Comparison of ENCODE assay signal across 8 cellular contexts in the genomic region with DNA sequence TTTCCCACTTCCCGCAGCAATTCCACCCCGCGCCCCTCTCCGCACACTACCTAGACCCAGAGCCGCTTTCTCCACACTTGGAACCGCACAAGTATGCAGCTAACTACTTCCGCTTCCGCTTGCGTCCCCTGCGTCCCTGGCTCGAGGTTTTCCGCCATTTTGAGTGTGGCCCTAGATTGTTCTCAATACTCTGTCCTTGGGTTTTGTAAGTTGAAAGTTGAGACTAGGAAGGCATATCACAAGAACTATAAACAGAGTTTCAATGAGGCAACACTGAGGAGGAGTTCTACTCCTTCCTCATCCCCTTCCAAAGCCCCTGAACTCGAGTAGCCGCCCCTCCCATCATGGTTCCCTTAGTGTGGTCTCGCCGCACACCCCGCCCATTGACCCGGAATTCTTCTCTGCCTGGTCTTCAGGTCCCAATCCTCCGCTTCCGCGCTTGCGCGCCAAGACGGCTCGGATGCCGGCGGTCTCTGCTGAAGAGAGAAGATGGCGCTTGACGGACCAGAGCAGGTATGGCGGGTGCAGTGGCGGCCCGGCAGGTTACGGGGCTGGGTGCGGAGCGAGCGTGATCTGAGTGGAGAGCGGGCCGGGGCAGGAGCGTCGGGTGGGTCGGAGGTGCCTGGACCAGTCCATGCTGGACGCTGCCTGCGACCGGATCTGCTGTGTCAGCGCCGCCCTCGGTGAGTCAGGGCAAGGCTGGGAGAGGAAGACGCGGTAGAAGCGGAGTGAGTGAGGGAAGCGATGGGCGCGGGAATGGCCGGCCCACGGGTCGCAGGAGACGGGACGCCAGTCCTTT. TPM values are rescaled to one million over a fixed set of nuclear protein-coding genes. Genes with fewer than 3 reads are reported as not detected.
DNase-seq lines count a peak whose midpoint lies in the region; ATAC-seq and TF ChIP-seq lines count a peak whose summit lies in the region.

A gene with protein sequence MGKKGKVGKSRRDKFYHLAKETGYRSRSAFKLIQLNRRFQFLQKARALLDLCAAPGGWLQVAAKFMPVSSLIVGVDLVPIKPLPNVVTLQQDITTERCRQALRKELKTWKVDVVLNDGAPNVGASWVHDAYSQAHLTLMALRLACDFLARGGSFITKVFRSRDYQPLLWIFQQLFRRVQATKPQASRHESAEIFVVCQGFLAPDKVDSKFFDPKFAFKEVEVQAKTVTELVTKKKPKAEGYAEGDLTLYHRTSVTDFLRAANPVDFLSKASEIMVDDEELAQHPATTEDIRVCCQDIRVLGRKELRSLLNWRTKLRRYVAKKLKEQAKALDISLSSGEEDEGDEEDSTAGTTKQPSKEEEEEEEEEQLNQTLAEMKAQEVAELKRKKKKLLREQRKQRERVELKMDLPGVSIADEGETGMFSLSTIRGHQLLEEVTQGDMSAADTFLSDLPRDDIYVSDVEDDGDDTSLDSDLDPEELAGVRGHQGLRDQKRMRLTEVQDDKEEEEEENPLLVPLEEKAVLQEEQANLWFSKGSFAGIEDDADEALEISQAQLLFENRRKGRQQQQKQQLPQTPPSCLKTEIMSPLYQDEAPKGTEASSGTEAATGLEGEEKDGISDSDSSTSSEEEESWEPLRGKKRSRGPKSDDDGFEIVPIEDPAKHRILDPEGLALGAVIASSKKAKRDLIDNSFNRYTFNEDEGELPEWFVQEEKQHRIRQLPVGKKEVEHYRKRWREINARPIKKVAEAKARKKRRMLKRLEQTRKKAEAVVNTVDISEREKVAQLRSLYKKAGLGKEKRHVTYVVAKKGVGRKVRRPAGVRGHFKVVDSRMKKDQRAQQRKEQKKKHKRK (minus strand): TSS at position 662 of the 799 bp plus-strand sequence. CDS start 761 bp downstream, outside the sequence.
A gene (plus strand): TSS at position 430 of the 799 bp plus-strand sequence. CDS start 60 bp downstream, at position 490.

- 1 to 2% methylated on average over 56 to 58 of the region's 58 CpGs for WGBS in GM23248 (ENCODE audit: low coverage in 1 of 2, low lambda C conversion rate in 2 of 2, missing lambda C conversion rate in 2 of 2), 2 experiments

- no peaks in the 10 kb centered on the region for H3K27me3 Mint-ChIP-seq in activated T-helper 1 cell treated with anti-CD3 and anti-CD28 coated beads, Interleukin-12 subunit alpha, Interleukin-12 subunit beta, Interleukin-2, Interleukin-4 antibody, amounts not matched to agents 30 ng/mL and 10 ng/mL and 1 ng/mL, durations not matched to agents 14 hours and 24 hours and 36 hours (ENCODE audit: insufficient read depth)
- no peaks in the 10 kb centered on the region for H3K27me3 Mint-ChIP-seq in naive thymus-derived CD4-positive, alpha-beta T cell
- no peaks in the 10 kb centered on the region for H3K27me3 Mint-ChIP-seq in stimulated activated naive B cell treated with anti-CD40 and anti-IgM and Interleukin-4, amounts not matched to agents 10 μg/mL and 1 μg/mL and 100 μg/mL, for 72 hours

- H3K9me2 ChIP-seq in GM23248 (ENCODE audit: insufficient read depth), result no peaks in the 10 kb centered on the region

- H3K27me3 ChIP-seq in GM23248 (replicated peaks; ENCODE audit: insufficient read depth) (no peaks in the 10 kb centered on the region), fibroblast of lung (ENCODE audit: control insufficient read depth, insufficient read depth, low read length) (no peaks in the 10 kb centered on the region)
- H3K27me3 ChIP-seq in naive thymus-derived CD4-positive, alpha-beta T cell (ENCODE audit: control insufficient read depth in 2 of 2, insufficient read depth in 2 of 2, low read length in 2 of 2), result no peaks in the 10 kb centered on the region

- no peaks in the 10 kb centered on the region for H4K20me1 ChIP-seq in GM23248 (ENCODE audit: insufficient read depth)
- H4K20me1 ChIP-seq in fibroblast of lung (ENCODE audit: control insufficient read depth, extremely low read depth, insufficient read depth, low read length), result no peaks in the 10 kb centered on the region

- peaks cover 77% of the 10 kb centered on the region for H3K36me3 Mint-ChIP-seq in activated T-helper 1 cell treated with anti-CD3 and anti-CD28 coated beads, Interleukin-12 subunit alpha, Interleukin-12 subunit beta, Interleukin-2, Interleukin-4 antibody, amounts not matched to agents 30 ng/mL and 10 ng/mL and 1 ng/mL, durations not matched to agents 14 hours and 24 hours and 36 hours (ENCODE audit: low read depth)
- H3K36me3 Mint-ChIP-seq in naive thymus-derived CD4-positive, alpha-beta T cell, result peaks cover 15 to 58% (median 35%) of the 10 kb centered on the region in 5 donors
- peaks cover 50 to 80% of the 10 kb centered on the region in 2 donors for H3K36me3 Mint-ChIP-seq in stimulated activated naive B cell treated with anti-CD40 and anti-IgM and Interleukin-4, amounts not matched to agents 10 μg/mL and 1 μg/mL and 100 μg/mL, for 72 hours

- peak within 1 kb of the TSS; percentile 98 for H3K27ac Mint-ChIP-seq in activated T-helper 1 cell treated with anti-CD3 and anti-CD28 coated beads, Interleukin-12 subunit alpha, Interleukin-12 subunit beta, Interleukin-2, Interleukin-4 antibody, amounts not matched to agents 30 ng/mL and 10 ng/mL and 1 ng/mL, durations not matched to agents 14 hours and 24 hours and 36 hours
- peak within 1 kb of the TSS; percentile 98 to 100 (median 99) for H3K27ac Mint-ChIP-seq in naive thymus-derived CD4-positive, alpha-beta T cell
- H3K27ac Mint-ChIP-seq in stimulated activated naive B cell treated with anti-CD40 and anti-IgM and Interleukin-4, amounts not matched to agents 10 μg/mL and 1 μg/mL and 100 μg/mL, for 72 hours, result peak within 1 kb of the TSS; percentile 100

- CTCF ChIA-PET in naive thymus-derived CD4-positive, alpha-beta T cell (lab: Charles Lee), result interaction anchor here (1.0 to 1.6 kb wide), 4 partner anchors 11 to 129 kb away, joined by 3 to 5 read pairs (median 4); a partner anchor contains a TSS

- in situ Hi-C loops in GM23248 (cut with MboI), result no loop called here

- H3K9me3 ChIP-seq in GM23248 (ENCODE audit: low read depth) (no peaks in the 10 kb centered on the region), fibroblast of lung (ENCODE audit: control insufficient read depth, insufficient read depth, low read depth, low read length) (no peaks in the 10 kb centered on the region)
- H3K9me3 ChIP-seq in naive thymus-derived CD4-positive, alpha-beta T cell (ENCODE audit: control insufficient read depth in 2 of 3, low read length in 3 of 3), result no peaks in the 10 kb centered on the region

- H3K4me3 Mint-ChIP-seq in activated T-helper 1 cell treated with anti-CD3 and anti-CD28 coated beads, Interleukin-12 subunit alpha, Interleukin-12 subunit beta, Interleukin-2, Interleukin-4 antibody, amounts not matched to agents 30 ng/mL and 10 ng/mL and 1 ng/mL, durations not matched to agents 14 hours and 24 hours and 36 hours, result peak within 1 kb of the TSS; percentile 96
- H3K4me3 Mint-ChIP-seq in naive thymus-derived CD4-positive, alpha-beta T cell, result peak within 1 kb of the TSS; percentile 93 to 100 (median 98)
- H3K4me3 Mint-ChIP-seq in stimulated activated naive B cell treated with anti-CD40 and anti-IgM and Interleukin-4, amounts not matched to agents 10 μg/mL and 1 μg/mL and 100 μg/mL, for 72 hours, result peak within 1 kb of the TSS; percentile 98 to 99

- H3K4me1 Mint-ChIP-seq in activated T-helper 1 cell treated with anti-CD3 and anti-CD28 coated beads, Interleukin-12 subunit alpha, Interleukin-12 subunit beta, Interleukin-2, Interleukin-4 antibody, amounts not matched to agents 30 ng/mL and 10 ng/mL and 1 ng/mL, durations not matched to agents 14 hours and 24 hours and 36 hours (ENCODE audit: low read depth), result peaks cover 71% of the 10 kb centered on the region
- peaks cover 43 to 82% (median 77%) of the 10 kb centered on the region in 7 donors for H3K4me1 Mint-ChIP-seq in naive thymus-derived CD4-positive, alpha-beta T cell
- peaks cover 49 to 78% of the 10 kb centered on the region in 2 donors for H3K4me1 Mint-ChIP-seq in stimulated activated naive B cell treated with anti-CD40 and anti-IgM and Interleukin-4, amounts not matched to agents 10 μg/mL and 1 μg/mL and 100 μg/mL, for 72 hours

- H3K27ac ChIP-seq in GM23248 (peak within 1 kb of the TSS; percentile 90), fibroblast of lung (ENCODE audit: insufficient read depth, low read length) (peak within 1 kb of the TSS; percentile 93)
- peak within 1 kb of the TSS; percentile 87 for H3K27ac ChIP-seq in naive thymus-derived CD4-positive, alpha-beta T cell (ENCODE audit: low read depth, low read length)

- H3K4me2 ChIP-seq in GM23248 (ENCODE audit: unreplicated experiment) (peak within 1 kb of the TSS; percentile 91), fibroblast of lung (ENCODE audit: extremely low read depth, insufficient read depth, low read length) (peak within 1 kb of the TSS; percentile 89)

- H3K4me3 ChIP-seq in GM23248 (peak within 1 kb of the TSS; percentile 87), fibroblast of lung (replicated peaks in 1 of 4; ENCODE audit: control extremely low read depth in 1 of 4, insufficient read depth in 1 of 4, low read depth in 3 of 4, low read length in 4 of 4) (peak within 1 kb of the TSS; percentile 49 to 84 (median 77))
- peak within 1 kb of the TSS; percentile 89 for H3K4me3 ChIP-seq in naive thymus-derived CD4-positive, alpha-beta T cell (ENCODE audit: low read length)

- peaks cover 16% of the 10 kb centered on the region for H3F3A ChIP-seq in GM23248 (ENCODE audit: insufficient read depth)

- H3K9me3 Mint-ChIP-seq in activated T-helper 1 cell treated with anti-CD3 and anti-CD28 coated beads, Interleukin-12 subunit alpha, Interleukin-12 subunit beta, Interleukin-2, Interleukin-4 antibody, amounts not matched to agents 30 ng/mL and 10 ng/mL and 1 ng/mL, durations not matched to agents 14 hours and 24 hours and 36 hours, result no peaks in the 10 kb centered on the region
- no peaks in the 10 kb centered on the region for H3K9me3 Mint-ChIP-seq in naive thymus-derived CD4-positive, alpha-beta T cell
- H3K9me3 Mint-ChIP-seq in stimulated activated naive B cell treated with anti-CD40 and anti-IgM and Interleukin-4, amounts not matched to agents 10 μg/mL and 1 μg/mL and 100 μg/mL, for 72 hours, result no peaks in the 10 kb centered on the region

- TF ChIP-seq CTCF in fibroblast of lung (conservative IDR thresholded peaks at IDR 0.05 in 1 of 2, IDR thresholded peaks at IDR 0.05 in 1 of 2; ENCODE audit: low read depth in 1 of 2, low read length in 2 of 2), result peak; percentile 23 to 51

- DNase-seq in EH (ENCODE audit: low read depth) (peak; percentile 97), GM23248 (peak; percentile 97), Kasumi-1 (lab: John Stamatoyannopoulos, UW) (peak; percentile 99), RKO (ENCODE audit: low spot score) (peak; percentile 93), fibroblast of lung (ENCODE audit: low read depth in 2 of 2) (peak; percentile 94 to 96)
- peak; percentile 94 for DNase-seq in activated T-helper 1 cell treated with anti-CD3 and anti-CD28 coated beads, Interleukin-12 subunit alpha, Interleukin-12 subunit beta, Interleukin-2, Interleukin-4 antibody, amounts not matched to agents 30 ng/mL and 10 ng/mL and 1 ng/mL, durations not matched to agents 14 hours and 24 hours and 36 hours (ENCODE audit: low spot score)
- DNase-seq in naive thymus-derived CD4-positive, alpha-beta T cell, result peak; percentile 89 to 98 (median 96)
- peak; percentile 93 for DNase-seq in stimulated activated naive B cell treated with anti-CD40 and anti-IgM and Interleukin-4, amounts not matched to agents 10 μg/mL and 1 μg/mL and 100 μg/mL, for 72 hours

- H2AFZ ChIP-seq in GM23248, result peak within 1 kb of the TSS; percentile 88
- peak within 1 kb of the TSS; percentile 73 for H2AFZ ChIP-seq in fibroblast of lung (ENCODE audit: low read length)

- POLR2A ChIA-PET in naive thymus-derived CD4-positive, alpha-beta T cell (lab: Charles Lee), result interaction anchor here (0.6 to 11.6 kb wide), 12 partner anchors 10 to 680 kb away, joined by 3 to 204 read pairs (median 4); a partner anchor contains a TSS

- H3K79me2 ChIP-seq in GM23248 (ENCODE audit: insufficient read depth) (peaks cover 79% of the 10 kb centered on the region), fibroblast of lung (ENCODE audit: control insufficient read depth, insufficient read depth, low read length) (peaks cover 51% of the 10 kb centered on the region)

- peaks cover 8% of the 10 kb centered on the region for H3K4me1 ChIP-seq in GM23248 (ENCODE audit: insufficient read depth)
- H3K4me1 ChIP-seq in fibroblast of lung (ENCODE audit: control insufficient read depth, extremely low read depth, insufficient read depth, low read length), result peaks cover 8% of the 10 kb centered on the region
- peaks cover 27 to 46% of the 10 kb centered on the region in 2 donors for H3K4me1 ChIP-seq in naive thymus-derived CD4-positive, alpha-beta T cell (ENCODE audit: control insufficient read depth in 2 of 2, insufficient read depth in 2 of 2, low read length in 2 of 2)

- H3K36me3 ChIP-seq in GM23248 (ENCODE audit: low read depth), result peaks cover 56% of the 10 kb centered on the region
- H3K36me3 ChIP-seq in fibroblast of lung (ENCODE audit: control insufficient read depth, insufficient read depth, low read length), result peaks cover 44% of the 10 kb centered on the region
- peaks cover 26 to 73% (median 33%) of the 10 kb centered on the region in 3 experiments for H3K36me3 ChIP-seq in naive thymus-derived CD4-positive, alpha-beta T cell (ENCODE audit: control insufficient read depth in 2 of 3, insufficient read depth in 3 of 3, low read length in 3 of 3)

- ATAC-seq in naive thymus-derived CD4-positive, alpha-beta T cell, result peak; percentile 97
- ATAC-seq in stimulated activated naive B cell treated with anti-CD40 and anti-IgM and Interleukin-4, amounts not matched to agents 10 μg/mL and 1 μg/mL and 100 μg/mL, for 72 hours (replicated peaks), result peak; percentile 94 to 95

- intact Hi-C loops in activated T-helper 1 cell treated with anti-CD3 and anti-CD28 coated beads, Interleukin-12 subunit alpha, Interleukin-12 subunit beta, Interleukin-2, Interleukin-4 antibody, amounts not matched to agents 30 ng/mL and 10 ng/mL and 1 ng/mL, durations not matched to agents 14 hours and 24 hours and 36 hours (cut with micrococcal nuclease), result loop anchor here (1.0 to 10.0 kb wide), 9 partner anchors 8 to 1898 kb away; a partner anchor contains a TSS
- intact Hi-C loops in naive thymus-derived CD4-positive, alpha-beta T cell (cut with micrococcal nuclease), result loop anchor here (1.0 to 5.0 kb wide), 13 partner anchors 8 to 680 kb away; a partner anchor contains a TSS

- H3K9ac ChIP-seq in GM23248 (peak within 1 kb of the TSS; percentile 86), fibroblast of lung (ENCODE audit: insufficient read depth, low read length) (peak within 1 kb of the TSS; percentile 92)

RNA-seq across cellular contexts. Expression of the first gene that starts in this region (rescaled TPM):
- 38.1 and 47.3 TPM in 2 replicates for total RNA-seq in GM23248 (2014; rRNA removed; shearing (Covaris generic))
- polyA plus RNA-seq in GM23248 (2016; fragmentation: Nextera tagmentation; extraction: Ambion mirVana) (27.6 and 29.2 TPM in 2 replicates), fibroblast of lung (37.8 and 62.2 TPM in 2 replicates)
- total RNA-seq in activated T-helper 1 cell treated with anti-CD3 and anti-CD28 coated beads, Interleukin-12 subunit alpha, Interleukin-12 subunit beta, Interleukin-2, Interleukin-4 antibody, amounts not matched to agents 30 ng/mL and 10 ng/mL and 1 ng/mL, durations not matched to agents 14 hours and 24 hours and 36 hours, result 95.6 and 100 TPM in 2 replicates
- 61.8 and 86.5 TPM in 2 replicates for total RNA-seq in fibroblast of lung
- polyA plus RNA-seq in fibroblast of lung (2012), result 31.7 and 48.3 TPM in 2 replicates
- polyA minus RNA-seq in fibroblast of lung (ENCODE audit: low replicate concordance), result 29.5 and 72.0 TPM in 2 replicates
- 10 to 100 TPM; 38.1 to 66.2 (median 55.8) TPM for total RNA-seq in naive thymus-derived CD4-positive, alpha-beta T cell
- 10 to 100 TPM; 22.1 to 44.4 TPM for polyA plus RNA-seq in naive thymus-derived CD4-positive, alpha-beta T cell

RNA-seq across cellular contexts. Expression of the second gene that starts in this region (rescaled TPM):
- total RNA-seq in GM23248 (2014; rRNA removed; shearing (Covaris generic)), result 36.2 and 60.5 TPM in 2 replicates
- polyA plus RNA-seq in GM23248 (2016; fragmentation: Nextera tagmentation; extraction: Ambion mirVana) (178 and 180 TPM in 2 replicates), fibroblast of lung (216 and 276 TPM in 2 replicates)
- 185 and 195 TPM in 2 replicates for total RNA-seq in activated T-helper 1 cell treated with anti-CD3 and anti-CD28 coated beads, Interleukin-12 subunit alpha, Interleukin-12 subunit beta, Interleukin-2, Interleukin-4 antibody, amounts not matched to agents 30 ng/mL and 10 ng/mL and 1 ng/mL, durations not matched to agents 14 hours and 24 hours and 36 hours
- 61.9 and 66.9 TPM in 2 replicates for total RNA-seq in fibroblast of lung
- polyA plus RNA-seq in fibroblast of lung (2012), result 151 and 200 TPM in 2 replicates
- 108 and 120 TPM in 2 replicates for polyA minus RNA-seq in fibroblast of lung (ENCODE audit: low replicate concordance)
- 100 to 1,000 TPM in 3 of 5 experiments, 10 to 100 TPM in 2; 68.4 to 153 (median 105) TPM for total RNA-seq in naive thymus-derived CD4-positive, alpha-beta T cell
- 100 to 1,000 TPM; 153 to 162 TPM for polyA plus RNA-seq in naive thymus-derived CD4-positive, alpha-beta T cell

Comparison
In these comparisons a context has a peak if more than half of its experiments do, and no peak if none do; other contexts are left out.
1. Peak in every context shown above with its lines: DNase-seq, ATAC-seq, H3K4me3 ChIP-seq and H3K27ac ChIP-seq.